Comparison of ENCODE assay signal across 9 cellular contexts in genomic region chr1:204350857-204351573, GRCh38. TPM values are rescaled to one million over a fixed set of nuclear protein-coding genes. Genes with fewer than 3 reads are reported as not detected.
DNase-seq lines count a peak whose midpoint lies in the region; ATAC-seq and TF ChIP-seq lines count a peak whose summit lies in the region.
"Had no signal": no experiment of that assay in that cellular context is flagged by ENCODE, and none has a peak within 500 bp of the region (broad histone marks: within the 10 kb centered on the region; RNA-seq: fewer than 3 reads in every experiment).

No MANE protein-coding gene starts in this region.

- H3K36me3 ChIP-seq in stomach: no peaks in the 10 kb centered on the region
- H3K36me3 ChIP-seq: neutrophil had no signal

- intact Hi-C loops in stomach (cut with DNase I; ENCODE audit: low total_unique reads): no loop called here

- TF ChIP-seq EP300 in stomach (IDR thresholded peaks at IDR 0.05): no peak

- no peaks in the 10 kb centered on the region for H3K9me3 ChIP-seq in stomach
- H3K9me3 ChIP-seq: neutrophil had no signal

- 25 to 31% (median 26%) methylated on average over 14 to 20 of the region's 20 CpGs for WGBS in stomach, 5 donors

- no peak for TF ChIP-seq POLR2A in stomach (IDR thresholded peaks at IDR 0.05)

- H3K27me3 ChIP-seq in stomach: no peaks in the 10 kb centered on the region

- TF ChIP-seq CTCF in stomach (IDR thresholded peaks at IDR 0.05): no peak

- DNase-seq in activated CD4-positive, alpha-beta T cell treated with anti-CD3 and anti-CD28 coated beads for 48 hours: peak; percentile 30
- DNase-seq in activated CD4-positive, alpha-beta T cell treated with anti-CD3 and anti-CD28 coated beads, Interleukin-2, amount 50 U/mL, for 48 hours: no peak
- peak; percentile 93 for DNase-seq in astrocyte of the hippocampus (ENCODE audit: low read depth, low spot score)
- DNase-seq in iris pigment epithelial cell (ENCODE audit: low read depth): peak; percentile 82
- peak; percentile 77 for DNase-seq in stomach
- no peak for DNase-seq in HPDE6-E6E7 (ENCODE audit: extremely low spot score)
- no peak for DNase-seq in Kasumi-1 (lab: John Stamatoyannopoulos, UW)

- H3K4me3 ChIP-seq in stomach: peak overlapping the region in 2 of 4 donors; percentile 17 to 35

- H3K4me1 ChIP-seq in stomach: peaks cover 26 to 57% (median 44%) of the 10 kb centered on the region in 4 donors

- no peak for ATAC-seq in GM21576 (IDR thresholded peaks at IDR 0.05; ENCODE audit: unreplicated experiment)

- peak overlapping the region; percentile 49 to 82 (median 78) for H3K27ac ChIP-seq in stomach
- H3K27ac ChIP-seq: neutrophil had no signal

RNA-seq across cellular contexts. Expression of gene PLEKHA6, which starts 8.7 kb away (rescaled TPM):
- 10 to 100 TPM; 12.5 to 97.9 (median 39.1) TPM for total RNA-seq in stomach
- polyA plus RNA-seq in stomach: 10 to 100 TPM in 2 of 3 donors, 1 to 10 TPM in 1; 6.4 to 37.5 (median 32.1) TPM

Comparison
In these comparisons a context has a peak if more than half of its experiments do, and no peak if none do; other contexts are left out.
1. DNase-seq: peak in activated CD4-positive, alpha-beta T cell treated with anti-CD3 and anti-CD28 coated beads for 48 hours (single experiment), astrocyte of the hippocampus (single experiment), iris pigment epithelial cell (single experiment) and stomach (single experiment); none in activated CD4-positive, alpha-beta T cell treated with anti-CD3 and anti-CD28 coated beads, Interleukin-2, amount 50 U/mL, for 48 hours (0 of 2), HPDE6-E6E7 (single experiment) and Kasumi-1 (0 of 2).